ENCODE assay signal across 1 cellular context in genomic region chr6:2841264-2842138, GRCh38.
TF ChIP-seq lines count a peak whose summit lies in the region.

Gene SERPINB1, minus strand, starts transcription at chr6:2841863. Its CDS starts 1,277 bp downstream, at chr6:2840586.

TF ChIP-seq in WTC11, 78 proteins besides CTCF, POLR2A, EP300 and RAD21 (continued from another document):
- TF ChIP-seq ZBTB43 (CRISPR knock-in tag; IDR thresholded peaks at IDR 0.05), result peak; percentile 77; the same call in 1 of the 2 replicates
- peak; percentile 58; the same call in 1 of the 2 replicates for TF ChIP-seq SP1 (CRISPR knock-in tag; conservative IDR thresholded peaks at IDR 0.05)
- peak; percentile 88 for TF ChIP-seq GTF2I (CRISPR knock-in tag; conservative IDR thresholded peaks at IDR 0.05)
- TF ChIP-seq, protein P1, sequence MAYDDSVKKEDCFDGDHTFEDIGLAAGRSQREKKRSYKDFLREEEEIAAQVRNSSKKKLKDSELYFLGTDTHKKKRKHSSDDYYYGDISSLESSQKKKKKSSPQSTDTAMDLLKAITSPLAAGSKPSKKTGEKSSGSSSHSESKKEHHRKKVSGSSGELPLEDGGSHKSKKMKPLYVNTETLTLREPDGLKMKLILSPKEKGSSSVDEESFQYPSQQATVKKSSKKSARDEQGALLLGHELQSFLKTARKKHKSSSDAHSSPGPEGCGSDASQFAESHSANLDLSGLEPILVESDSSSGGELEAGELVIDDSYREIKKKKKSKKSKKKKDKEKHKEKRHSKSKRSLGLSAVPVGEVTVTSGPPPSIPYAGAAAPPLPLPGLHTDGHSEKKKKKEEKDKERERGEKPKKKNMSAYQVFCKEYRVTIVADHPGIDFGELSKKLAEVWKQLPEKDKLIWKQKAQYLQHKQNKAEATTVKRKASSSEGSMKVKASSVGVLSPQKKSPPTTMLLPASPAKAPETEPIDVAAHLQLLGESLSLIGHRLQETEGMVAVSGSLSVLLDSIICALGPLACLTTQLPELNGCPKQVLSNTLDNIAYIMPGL (CRISPR knock-in tag; IDR thresholded peaks at IDR 0.05), result 0 out of 2 replicates have a peak, but pooled peaks have one; percentile 50
- no peak for TF ChIP-seq JUN (CRISPR knock-in tag; IDR thresholded peaks at IDR 0.05)
- peak; percentile 89 for TF ChIP-seq MAX (CRISPR knock-in tag; IDR thresholded peaks at IDR 0.05)
- TF ChIP-seq, protein P2, sequence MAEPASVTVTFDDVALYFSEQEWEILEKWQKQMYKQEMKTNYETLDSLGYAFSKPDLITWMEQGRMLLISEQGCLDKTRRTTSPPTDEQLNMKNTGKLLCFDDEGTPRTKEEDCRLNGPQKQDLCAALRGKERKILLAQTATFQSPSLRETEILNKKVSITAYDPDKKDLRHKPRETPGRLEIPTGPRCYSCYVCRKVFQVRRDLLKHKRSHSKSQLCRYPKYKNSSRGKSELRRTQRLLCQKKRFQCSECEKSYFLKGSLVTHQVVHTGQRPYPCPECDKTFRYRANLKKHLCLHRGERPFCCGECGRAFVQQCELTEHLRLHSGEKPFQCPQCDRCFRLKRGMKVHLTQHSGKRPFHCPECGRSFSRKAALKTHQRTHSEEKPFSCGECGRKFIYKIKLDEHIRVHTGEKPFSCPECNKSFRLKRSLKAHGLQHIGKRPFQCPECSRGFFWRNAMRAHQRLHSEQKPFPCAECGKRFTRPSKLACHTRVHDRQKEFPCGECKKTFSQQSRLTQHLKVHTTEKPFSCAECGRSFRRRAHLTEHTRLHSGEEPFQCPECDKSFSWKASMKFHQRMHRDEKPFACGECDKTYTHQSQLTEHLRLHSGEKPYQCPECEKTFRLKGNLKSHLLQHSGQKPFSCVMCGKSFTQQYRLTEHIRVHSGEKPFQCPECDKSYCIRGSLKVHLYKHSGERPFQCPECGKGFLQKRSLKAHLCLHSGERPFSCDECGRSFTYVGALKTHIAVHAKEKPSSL (CRISPR knock-in tag; conservative IDR thresholded peaks at IDR 0.05), result no peak
- peak; percentile 76; the same call in 1 of the 2 replicates for TF ChIP-seq NFE2L1 (CRISPR knock-in tag; IDR thresholded peaks at IDR 0.05)
- TF ChIP-seq ATF3 (CRISPR knock-in tag; conservative IDR thresholded peaks at IDR 0.05), result no peak
- no peak for TF ChIP-seq ZNF416 (CRISPR knock-in tag; IDR thresholded peaks at IDR 0.05)
- 0 out of 2 replicates have a peak, but pooled peaks have one; percentile 39 for TF ChIP-seq KAT7 (CRISPR knock-in tag; IDR thresholded peaks at IDR 0.05; ENCODE audit: borderline replicate concordance)
- TF ChIP-seq RORB (CRISPR knock-in tag; IDR thresholded peaks at IDR 0.05), result no peak
- TF ChIP-seq MYBL2 (CRISPR knock-in tag; IDR thresholded peaks at IDR 0.05), result peak; percentile 72; the same call in 1 of the 2 replicates
- 0 out of 2 replicates have a peak, but pooled peaks have one; percentile 65 for TF ChIP-seq E2F1 (CRISPR knock-in tag; IDR thresholded peaks at IDR 0.05)
- peak; percentile 50; the same call in 1 of the 2 replicates for TF ChIP-seq FOXP1 (CRISPR knock-in tag; IDR thresholded peaks at IDR 0.05; ENCODE audit: borderline replicate concordance)
- peak; percentile 63; the same call in 1 of the 2 replicates for TF ChIP-seq FOXP4 (CRISPR knock-in tag; IDR thresholded peaks at IDR 0.05)
- TF ChIP-seq ZNF317 (CRISPR knock-in tag; IDR thresholded peaks at IDR 0.05; ENCODE audit: borderline replicate concordance, low read depth), result 0 out of 2 replicates have a peak, but pooled peaks have one; percentile 29
- 0 out of 2 replicates have a peak, but pooled peaks have one; percentile 85 for TF ChIP-seq ZNF281 (CRISPR knock-in tag; IDR thresholded peaks at IDR 0.05)
